Comparison of ENCODE assay signal across 22 cellular contexts in the genomic region with DNA sequence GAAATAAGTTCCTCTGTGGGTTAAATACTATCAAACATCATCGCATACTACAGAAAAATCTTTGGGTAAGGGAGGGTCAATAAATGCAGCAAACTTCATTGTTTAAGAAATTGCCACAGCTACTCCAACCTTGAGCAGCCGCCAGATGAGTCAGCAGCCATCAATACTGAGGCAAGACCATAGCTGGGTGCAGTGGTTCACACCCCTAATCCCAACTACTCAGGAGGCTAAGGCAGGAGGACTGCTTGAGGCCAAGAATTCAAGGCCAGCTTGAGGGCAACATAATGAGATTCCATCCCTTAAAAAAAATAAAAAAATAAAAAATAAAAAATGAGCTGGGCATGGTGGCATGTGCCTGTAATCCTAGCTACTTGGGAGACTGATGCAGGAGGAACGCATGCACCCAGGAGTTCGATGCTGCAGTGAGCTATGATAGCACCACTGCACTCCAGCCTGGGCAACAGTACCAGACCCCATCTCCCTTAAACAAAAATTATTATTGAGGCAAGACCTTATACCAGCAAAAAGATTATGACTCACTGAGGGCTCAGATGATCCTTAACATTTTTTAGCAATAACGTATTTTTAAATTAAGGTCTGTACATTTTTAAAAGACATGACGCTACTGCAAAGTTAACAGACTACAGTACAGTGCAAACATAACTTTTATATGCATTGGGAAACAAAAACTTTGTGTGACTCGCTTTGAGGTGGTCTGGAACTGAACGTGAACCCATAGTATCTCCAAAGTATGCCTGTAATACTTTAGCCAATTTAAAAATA. TPM values are rescaled to one million over a fixed set of nuclear protein-coding genes. Genes with fewer than 3 reads are reported as not detected.
DNase-seq lines count a peak whose midpoint lies in the region; TF ChIP-seq lines count a peak whose summit lies in the region.
"Had no signal": no experiment of that assay in that cellular context is flagged by ENCODE, and none has a peak within 500 bp of the region (broad histone marks: within the 10 kb centered on the region; RNA-seq: fewer than 3 reads in every experiment).

No MANE protein-coding gene starts in this region.

- H3K4me1 ChIP-seq in GM23248 (ENCODE audit: insufficient read depth) = peaks cover 7% of the 10 kb centered on the region
- H3K4me1 ChIP-seq in osteoblast (ENCODE audit: insufficient read depth, low read length) = peaks cover 11% of the 10 kb centered on the region

- H3K27ac ChIP-seq in GM23248 (peak overlapping the region; percentile 31), osteoblast (ENCODE audit: low read depth, low read length) (peak overlapping the region; percentile 62)
- H3K27ac ChIP-seq: psoas muscle, tibial artery had no signal

- H3K9me3 ChIP-seq in GM23248 (ENCODE audit: low read depth) (no peaks in the 10 kb centered on the region), osteoblast (ENCODE audit: low read depth, low read length) (peaks cover 2% of the 10 kb centered on the region)

- no peak overlapping the region for H3K4me2 ChIP-seq in GM23248 (ENCODE audit: unreplicated experiment)
- no peak overlapping the region for H3K4me2 ChIP-seq in osteoblast (ENCODE audit: insufficient read depth, low read length)

- DNase-seq in GM23248 (peak; percentile 49), NB4 (ENCODE audit: low read depth) (peak; percentile 20), endothelial cell (ENCODE audit: low spot score) (no peak), osteoblast (ENCODE audit: insufficient read length, low spot score, missing footprints) (peak; percentile 75), NCI-H2029 (lab: John Stamatoyannopoulos, UW) (no peak), epidermal melanocyte (ENCODE audit: insufficient read length, low spot score) (no peak), mesothelial cell of epicardium (ENCODE audit: low spot score in 2 of 2, unreplicated experiment in 2 of 2) (no peak)
- DNase-seq: activated CD4-positive, alpha-beta T cell treated with anti-CD3 and anti-CD28 coated beads for 1 hour; activated T-cell treated with anti-CD3 and anti-CD28 coated beads, Interleukin-2, amount 50 U/mL, for 72 hours; CD8-positive, alpha-beta T cell; cortex of kidney; DMS53; KBM-7; natural killer cell; NCI-H1417 treated with DMSO at 0.1 percent for 48 hours; NCI-H526 treated with DMSO at 0.1 percent for 48 hours; psoas muscle; small intestine; stimulated activated CD4-positive, alpha-beta T cell treated with anti-CD3 and anti-CD28 coated beads, Interleukin-2, amount 100 ng/mL, for 48 hours; tibial artery had no signal

- TF ChIP-seq CTCF in NB4 (IDR thresholded peaks at IDR 0.05; ENCODE audit: low read depth, low read length) (no peak), endothelial cell (IDR thresholded peaks at IDR 0.05; ENCODE audit: unreplicated experiment) (no peak), osteoblast (IDR thresholded peaks at IDR 0.05; ENCODE audit: extremely low read depth, low read depth, low read length) (no peak), mesothelial cell of epicardium (IDR thresholded peaks at IDR 0.05; ENCODE audit: unreplicated experiment) (no peak)

- no peak overlapping the region for H2AFZ ChIP-seq in GM23248
- H2AFZ ChIP-seq in osteoblast (ENCODE audit: low read length) = no peak overlapping the region

- H3K36me3 Mint-ChIP-seq in endothelial cell (ENCODE audit: low read depth, unreplicated experiment) (peaks cover 54% of the 10 kb centered on the region), mesothelial cell of epicardium (peaks cover 59% of the 10 kb centered on the region)

- H3K4me3 Mint-ChIP-seq in endothelial cell (ENCODE audit: unreplicated experiment) = peak overlapping the region; percentile 70
- no peak overlapping the region for H3K4me3 Mint-ChIP-seq in mesothelial cell of epicardium
- H3K4me3 Mint-ChIP-seq: activated naive CD4-positive, alpha-beta T cell treated with anti-CD3 and anti-CD28 coated beads, Interleukin-2, amount 50 U/mL, for 24 hours; activated T-cell treated with anti-CD3 and anti-CD28 coated beads, Interleukin-2, amount 50 U/mL, for 72 hours; CD8-positive, alpha-beta T cell; natural killer cell; stimulated activated naive CD8-positive, alpha-beta T cell treated with anti-CD3 and anti-CD28 coated beads, Interleukin-15, Interleukin-2, amounts not matched to agents 100 ng/mL and 50 ng/mL, for 24 hours had no signal

- in situ Hi-C loops in GM23248 (cut with MboI) = no loop called here

- no peak overlapping the region for H3K9ac ChIP-seq in GM23248

- no peaks in the 10 kb centered on the region for H3K9me2 ChIP-seq in GM23248 (ENCODE audit: insufficient read depth)

- H3F3A ChIP-seq in GM23248 (ENCODE audit: insufficient read depth) = no peaks in the 10 kb centered on the region

- H3K79me2 ChIP-seq in GM23248 (ENCODE audit: insufficient read depth) (peaks cover 96% of the 10 kb centered on the region), osteoblast (ENCODE audit: insufficient read depth, low read length) (peaks cover 67% of the 10 kb centered on the region)

- H4K20me1 ChIP-seq in GM23248 (ENCODE audit: insufficient read depth) = no peaks in the 10 kb centered on the region
- peaks cover 3% of the 10 kb centered on the region for H4K20me1 ChIP-seq in osteoblast (ENCODE audit: insufficient read depth, low read length)

- H3K27ac Mint-ChIP-seq in endothelial cell (ENCODE audit: unreplicated experiment) = no peak overlapping the region
- H3K27ac Mint-ChIP-seq in mesothelial cell of epicardium = no peak overlapping the region
- H3K27ac Mint-ChIP-seq: activated T-cell treated with anti-CD3 and anti-CD28 coated beads, Interleukin-2, amount 50 U/mL, for 72 hours; CD8-positive, alpha-beta T cell; natural killer cell; stimulated activated naive CD8-positive, alpha-beta T cell treated with anti-CD3 and anti-CD28 coated beads, Interleukin-15, Interleukin-2, amounts not matched to agents 100 ng/mL and 50 ng/mL, for 24 hours had no signal

- H3K27me3 Mint-ChIP-seq in endothelial cell (ENCODE audit: unreplicated experiment) (peaks cover 1% of the 10 kb centered on the region), mesothelial cell of epicardium (ENCODE audit: low read depth) (no peaks in the 10 kb centered on the region)
- H3K27me3 Mint-ChIP-seq: activated naive CD4-positive, alpha-beta T cell treated with anti-CD3 and anti-CD28 coated beads, Interleukin-2, amount 50 U/mL, for 24 hours; stimulated activated naive CD8-positive, alpha-beta T cell treated with anti-CD3 and anti-CD28 coated beads, Interleukin-15, Interleukin-2, amounts not matched to agents 100 ng/mL and 50 ng/mL, for 24 hours had no signal

- H3K27me3 ChIP-seq in GM23248 (replicated peaks; ENCODE audit: insufficient read depth) (no peaks in the 10 kb centered on the region), osteoblast (ENCODE audit: insufficient read depth, low read length) (no peaks in the 10 kb centered on the region)
- H3K27me3 ChIP-seq: tibial artery had no signal

- peaks cover 13% of the 10 kb centered on the region for H3K36me3 ChIP-seq in GM23248 (ENCODE audit: low read depth)
- peaks cover 26% of the 10 kb centered on the region for H3K36me3 ChIP-seq in osteoblast (ENCODE audit: insufficient read depth, low read length)

- TF ChIP-seq POLR2A in NB4 (IDR thresholded peaks at IDR 0.05; ENCODE audit: extremely low read depth, insufficient read length) = no peak

- H3K4me1 Mint-ChIP-seq in endothelial cell (ENCODE audit: unreplicated experiment) = peaks cover 6% of the 10 kb centered on the region
- H3K4me1 Mint-ChIP-seq in mesothelial cell of epicardium = peaks cover 2% of the 10 kb centered on the region

- H3K4me3 ChIP-seq in GM23248 (no peak overlapping the region), NB4 (ENCODE audit: low read depth, low read length) (no peak overlapping the region), osteoblast (ENCODE audit: insufficient read depth, low read length) (no peak overlapping the region)
- H3K4me3 ChIP-seq: psoas muscle, tibial artery had no signal

- 80% methylated on average over 8 of the region's 8 CpGs for WGBS in GM23248 (ENCODE audit: low coverage in 1 of 2, low lambda C conversion rate in 2 of 2, missing lambda C conversion rate in 2 of 2), 2 experiments

- peaks cover 15% of the 10 kb centered on the region for H3K9me3 Mint-ChIP-seq in endothelial cell (ENCODE audit: unreplicated experiment)
- H3K9me3 Mint-ChIP-seq in mesothelial cell of epicardium = peaks cover 36% of the 10 kb centered on the region

RNA-seq across cellular contexts. Expression of a gene that starts 8.8 kb away (rescaled TPM):
- total RNA-seq in GM23248 (2014; rRNA removed; shearing (Covaris generic)) = 19.0 and 28.9 TPM in 2 replicates
- polyA plus RNA-seq in GM23248 (2016; fragmentation: Nextera tagmentation; extraction: Ambion mirVana) = 36.0 and 44.4 TPM in 2 replicates
- 59.6 TPM for total RNA-seq in endothelial cell (ENCODE audit: unreplicated experiment)
- 36.6 and 39.5 TPM in 2 replicates for total RNA-seq in osteoblast
- total RNA-seq in mesothelial cell of epicardium = 70.2 to 71.9 TPM (median 71.0 TPM) in 3 replicates

Comparison
In these comparisons a context has a peak if more than half of its experiments do, and no peak if none do; other contexts are left out.
1. DNase-seq: peak in GM23248 (single experiment), NB4 (single experiment) and osteoblast (single experiment); none in endothelial cell (single experiment), NCI-H2029 (single experiment), epidermal melanocyte (single experiment) and mesothelial cell of epicardium (0 of 2).